13 cellular contexts compared by ENCODE assay signal in the genomic region with DNA sequence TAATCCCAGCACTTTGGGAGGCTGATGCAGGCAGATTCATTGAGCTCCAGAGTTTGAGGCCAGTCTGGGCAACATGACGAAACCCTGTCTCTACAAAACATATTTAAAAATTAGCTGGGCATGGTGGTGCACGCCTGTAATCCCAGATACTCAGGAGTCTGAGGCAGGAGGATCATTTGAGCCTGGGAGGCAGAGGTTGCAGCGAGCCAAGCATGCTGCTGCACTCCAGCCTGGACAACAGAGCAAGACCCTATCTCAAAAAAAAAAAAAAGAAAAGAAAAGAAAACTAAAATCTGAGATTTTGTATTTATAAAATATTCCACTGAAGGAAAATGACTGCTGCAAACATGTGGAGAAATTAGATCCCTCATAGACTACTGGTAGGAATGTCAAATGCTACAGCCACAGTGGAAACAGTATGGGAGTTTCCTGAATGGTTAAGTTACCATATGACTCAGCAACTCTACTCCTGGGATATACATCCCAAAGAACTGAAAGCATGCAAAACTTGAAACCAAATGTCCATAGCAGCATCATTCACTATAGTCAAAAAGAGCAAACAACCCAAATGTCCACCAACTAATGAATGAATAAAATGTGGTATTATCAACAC.
DNase-seq lines count a peak whose midpoint lies in the region; ATAC-seq and TF ChIP-seq lines count a peak whose summit lies in the region.
"Had no signal": no experiment of that assay in that cellular context is flagged by ENCODE, and none has a peak within 500 bp of the region (broad histone marks: within the 10 kb centered on the region; RNA-seq: fewer than 3 reads in every experiment).

No MANE protein-coding gene starts in this region.

- no peaks in the 10 kb centered on the region for H3K27me3 Mint-ChIP-seq in Caco-2 (ENCODE audit: insufficient read depth, unreplicated experiment)
- no peaks in the 10 kb centered on the region for H3K27me3 Mint-ChIP-seq in chondrocyte (ENCODE audit: low read depth)
- no peaks in the 10 kb centered on the region for H3K27me3 Mint-ChIP-seq in endothelial cell (ENCODE audit: unreplicated experiment)
- H3K27me3 Mint-ChIP-seq: activated CD4-positive, alpha-beta memory T cell treated with anti-CD3 and anti-CD28 coated beads, Interleukin-2, amount 10 ng/mL, durations not matched to agents 7 days and 5 days had no signal

- H3K27me3 ChIP-seq in Caco-2 (replicated peaks; ENCODE audit: control insufficient read depth, insufficient read depth, low read length) (no peaks in the 10 kb centered on the region), mesenchymal stem cell (ENCODE audit: control insufficient read depth in 1 of 2, insufficient read depth in 1 of 2, low read length in 2 of 2) (no peaks in the 10 kb centered on the region)
- H3K27me3 ChIP-seq: heart right ventricle had no signal

- H3K36me3 ChIP-seq in Caco-2 (ENCODE audit: control insufficient read depth, insufficient read depth, low read length) (peaks cover 3% of the 10 kb centered on the region), mesenchymal stem cell (ENCODE audit: control insufficient read depth in 1 of 2, insufficient read depth in 2 of 2, low read depth in 1 of 2, low read length in 2 of 2) (peaks cover 20 to 60% of the 10 kb centered on the region in 2 experiments)

- H4K91ac ChIP-seq in mesenchymal stem cell (ENCODE audit: low read length) = no peak overlapping the region

- POLR2A ChIA-PET in Caco-2 (lab: Charles Lee) = no interaction called here

- no peak overlapping the region for H2BK5ac ChIP-seq in mesenchymal stem cell (ENCODE audit: low read depth, low read length, poor library complexity, severe bottlenecking)

- intact Hi-C loops in Caco-2 (cut with micrococcal nuclease; ENCODE audit: unreplicated experiment) = no loop called here

- no peak overlapping the region for H3K4me3 ChIP-seq in Caco-2 (ENCODE audit: low read depth, low read length)
- no peak overlapping the region for H3K4me3 ChIP-seq in mesenchymal stem cell (ENCODE audit: insufficient read depth in 1 of 2, low read depth in 1 of 2, low read length in 2 of 2)
- H3K4me3 ChIP-seq: heart right ventricle had no signal

- H3K23ac ChIP-seq in mesenchymal stem cell (ENCODE audit: low read length in 2 of 2) = no peak overlapping the region

- H3K79me1 ChIP-seq in mesenchymal stem cell (replicated peaks; ENCODE audit: low read length, poor library complexity, severe bottlenecking) = peaks cover 12% of the 10 kb centered on the region

- peak overlapping the region; percentile 61 for H3K27ac Mint-ChIP-seq in Caco-2 (ENCODE audit: unreplicated experiment)
- peak overlapping the region; percentile 97 for H3K27ac Mint-ChIP-seq in chondrocyte (ENCODE audit: unreplicated experiment)
- H3K27ac Mint-ChIP-seq in endothelial cell (ENCODE audit: unreplicated experiment) = no peak overlapping the region
- H3K27ac Mint-ChIP-seq: activated CD4-positive, alpha-beta memory T cell treated with anti-CD3 and anti-CD28 coated beads, Interleukin-2, amount 10 ng/mL, durations not matched to agents 7 days and 5 days had no signal

- H3K18ac ChIP-seq in mesenchymal stem cell (ENCODE audit: low read depth in 1 of 2, low read length in 2 of 2) = peak overlapping the region in 1 of 2 experiments; percentile 11

- CTCF ChIA-PET in Caco-2 (lab: Charles Lee) = interaction anchor here (1.4 kb wide), 1 partner anchor 131 kb away, joined by 4 read pairs; no protein-coding TSS in a partner anchor

- H3K4me1 Mint-ChIP-seq in Caco-2 (ENCODE audit: low read depth, unreplicated experiment) (peaks cover 8% of the 10 kb centered on the region), chondrocyte (ENCODE audit: low read depth) (peaks cover 70% of the 10 kb centered on the region), endothelial cell (ENCODE audit: unreplicated experiment) (no peaks in the 10 kb centered on the region)
- H3K4me1 Mint-ChIP-seq: activated CD4-positive, alpha-beta memory T cell treated with anti-CD3 and anti-CD28 coated beads, Interleukin-2, amount 10 ng/mL, durations not matched to agents 7 days and 5 days had no signal

- DNase-seq in Caco-2 (no peak), LHCN-M2 (ENCODE audit: low read depth) (peak; percentile 75), chondrocyte (ENCODE audit: low spot score) (no peak), mesenchymal stem cell (peak; percentile 88), endothelial cell (ENCODE audit: low spot score) (no peak), iPS-NIHi11 (ENCODE audit: low spot score) (no peak), occipital lobe (lab: John Stamatoyannopoulos, UW) (no peak)
- DNase-seq: activated CD4-positive, alpha-beta memory T cell treated with anti-CD3 and anti-CD28 coated beads, Interleukin-2, amount 10 ng/mL, durations not matched to agents 7 days and 5 days; aorta; heart right ventricle; SHP77; stimulated activated CD4-positive, alpha-beta T cell treated with anti-CD3 and anti-CD28 coated beads, Interleukin-15, amount 100 ng/mL, for 24 hours had no signal

- no TSS peak for BruUV-seq in Caco-2 (replicated peaks; lab: Mats Ljungman, UMichigan)

- 100% methylated on average over 1 of the region's 3 CpGs for WGBS in mesenchymal stem cell

- peak overlapping the region; percentile 90 for H3K27ac ChIP-seq in mesenchymal stem cell (ENCODE audit: low read length, poor library complexity, severe bottlenecking)

- no peaks in the 10 kb centered on the region for H3K9me3 Mint-ChIP-seq in Caco-2 (ENCODE audit: unreplicated experiment)
- H3K9me3 Mint-ChIP-seq in chondrocyte (ENCODE audit: low read depth) = no peaks in the 10 kb centered on the region
- H3K9me3 Mint-ChIP-seq in endothelial cell (ENCODE audit: unreplicated experiment) = no peaks in the 10 kb centered on the region
- H3K9me3 Mint-ChIP-seq: activated CD4-positive, alpha-beta memory T cell treated with anti-CD3 and anti-CD28 coated beads, Interleukin-2, amount 10 ng/mL, durations not matched to agents 7 days and 5 days had no signal

- H3K36me3 Mint-ChIP-seq in Caco-2 (ENCODE audit: insufficient read depth, unreplicated experiment) (peaks cover 92% of the 10 kb centered on the region), chondrocyte (ENCODE audit: low read depth) (peaks cover 23% of the 10 kb centered on the region), endothelial cell (ENCODE audit: low read depth, unreplicated experiment) (peaks cover 41% of the 10 kb centered on the region)

- peak overlapping the region; percentile 61 for H2AK5ac ChIP-seq in mesenchymal stem cell (ENCODE audit: low read length, severe bottlenecking)

- H3K4me1 ChIP-seq in Caco-2 = peaks cover 7% of the 10 kb centered on the region; the same call in 1 of the 2 replicates
- H3K4me1 ChIP-seq in mesenchymal stem cell (ENCODE audit: control insufficient read depth, insufficient read depth, low read depth, low read length) = peaks cover 15% of the 10 kb centered on the region

- no peak overlapping the region for H3K4me2 ChIP-seq in mesenchymal stem cell (ENCODE audit: low read length, poor library complexity, severe bottlenecking)

- no peak overlapping the region for H3K4ac ChIP-seq in mesenchymal stem cell (ENCODE audit: low read depth in 1 of 2, low read length in 2 of 2)

- no peak overlapping the region for H3K14ac ChIP-seq in mesenchymal stem cell (ENCODE audit: low read length in 2 of 2)

- H3K9ac ChIP-seq in mesenchymal stem cell (ENCODE audit: low read length) = no peak overlapping the region

- H4K8ac ChIP-seq in mesenchymal stem cell (ENCODE audit: low read length) = no peak overlapping the region

- H2BK120ac ChIP-seq in mesenchymal stem cell (ENCODE audit: low read depth, low read length) = no peak overlapping the region

- no peak for ATAC-seq in GM19351 (IDR thresholded peaks at IDR 0.05; ENCODE audit: unreplicated experiment)

- no peak overlapping the region for H3K4me3 Mint-ChIP-seq in Caco-2 (ENCODE audit: unreplicated experiment)
- H3K4me3 Mint-ChIP-seq in chondrocyte (ENCODE audit: unreplicated experiment) = no peak overlapping the region
- no peak overlapping the region for H3K4me3 Mint-ChIP-seq in endothelial cell (ENCODE audit: unreplicated experiment)
- H3K4me3 Mint-ChIP-seq: activated CD4-positive, alpha-beta memory T cell treated with anti-CD3 and anti-CD28 coated beads, Interleukin-2, amount 10 ng/mL, durations not matched to agents 7 days and 5 days had no signal

- TF ChIP-seq CTCF in Caco-2 (IDR thresholded peaks at IDR 0.05; ENCODE audit: insufficient read depth in 1 of 2, low read depth in 1 of 2, low read length in 1 of 2, severe bottlenecking in 1 of 2, unreplicated experiment in 1 of 2) = no peak
- TF ChIP-seq CTCF in chondrocyte (IDR thresholded peaks at IDR 0.05) = peak; percentile 87
- TF ChIP-seq CTCF in endothelial cell (IDR thresholded peaks at IDR 0.05; ENCODE audit: unreplicated experiment) = no peak

- no peak overlapping the region for H2AFZ ChIP-seq in mesenchymal stem cell (ENCODE audit: low read depth, low read length)

- no peak overlapping the region for H2BK12ac ChIP-seq in mesenchymal stem cell (ENCODE audit: low read length in 2 of 2)

- no peak overlapping the region for H2BK15ac ChIP-seq in mesenchymal stem cell (ENCODE audit: low read depth, poor library complexity, severe bottlenecking)

- H3K9me3 ChIP-seq in Caco-2 = no peaks in the 10 kb centered on the region
- no peaks in the 10 kb centered on the region for H3K9me3 ChIP-seq in mesenchymal stem cell (ENCODE audit: control insufficient read depth, low read length)
- H3K9me3 ChIP-seq: heart right ventricle had no signal

Comparison
In these comparisons a context has a peak if more than half of its experiments do, and no peak if none do; other contexts are left out.
1. DNase-seq: peak in LHCN-M2 (single experiment) and mesenchymal stem cell (single experiment); none in Caco-2 (0 of 2), chondrocyte (single experiment), endothelial cell (single experiment), iPS-NIHi11 (single experiment) and occipital lobe (single experiment).